Comparison of ENCODE assay signal across 8 cellular contexts in the genomic region with DNA sequence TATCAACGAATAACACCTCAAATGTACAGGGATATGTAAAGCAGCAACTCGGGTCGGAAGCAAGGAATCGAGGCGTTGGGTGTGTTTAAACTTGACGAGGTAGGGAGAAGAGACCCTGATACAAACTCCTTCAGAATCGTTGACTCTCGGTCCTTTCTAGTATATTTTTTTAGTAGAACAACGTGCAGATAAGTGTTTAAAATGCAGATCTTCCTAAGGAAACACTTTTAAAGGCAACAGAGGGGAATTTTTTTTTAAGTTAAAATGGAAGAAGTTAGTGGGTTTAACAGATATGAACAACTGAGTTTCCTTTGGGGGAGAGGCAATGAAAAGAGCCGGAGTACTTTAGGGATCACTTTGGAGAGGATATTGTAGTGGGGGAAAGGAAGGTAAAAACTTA. TPM values are rescaled to one million over a fixed set of nuclear protein-coding genes. Genes with fewer than 3 reads are reported as not detected.
DNase-seq lines count a peak whose midpoint lies in the region; ATAC-seq and TF ChIP-seq lines count a peak whose summit lies in the region.

No MANE protein-coding gene starts in this region.

- no peaks in the 10 kb centered on the region for H3K36me3 ChIP-seq in body of pancreas (replicated peaks in 1 of 2; ENCODE audit: insufficient read depth in 1 of 2, low read depth in 2 of 2)
- H3K36me3 ChIP-seq in mucosa of descending colon (ENCODE audit: low read depth): no peaks in the 10 kb centered on the region

- peak overlapping the region; percentile 38 for H3K27ac Mint-ChIP-seq in stimulated activated naive CD8-positive, alpha-beta T cell treated with anti-CD3 and anti-CD28 coated beads, Interleukin-15, Interleukin-2, amounts not matched to agents 100 ng/mL and 50 ng/mL, for 24 hours

- H3K4me1 ChIP-seq in body of pancreas (peaks cover 34% of the 10 kb centered on the region), mucosa of descending colon (ENCODE audit: low read depth) (peaks cover 23% of the 10 kb centered on the region)

- 12% methylated on average over 10 of the region's 10 CpGs for WGBS in body of pancreas, 2 donors

- TF ChIP-seq CTCF in body of pancreas (IDR thresholded peaks at IDR 0.05) (no peak), mucosa of descending colon (IDR thresholded peaks at IDR 0.05) (no peak)

- peaks cover 50% of the 10 kb centered on the region for H3K4me1 Mint-ChIP-seq in stimulated activated naive CD8-positive, alpha-beta T cell treated with anti-CD3 and anti-CD28 coated beads, Interleukin-15, Interleukin-2, amounts not matched to agents 100 ng/mL and 50 ng/mL, for 24 hours (ENCODE audit: low read depth)

- H3K27me3 Mint-ChIP-seq in stimulated activated naive CD8-positive, alpha-beta T cell treated with anti-CD3 and anti-CD28 coated beads, Interleukin-15, Interleukin-2, amounts not matched to agents 100 ng/mL and 50 ng/mL, for 24 hours: no peaks in the 10 kb centered on the region

- H3K36me3 Mint-ChIP-seq in stimulated activated naive CD8-positive, alpha-beta T cell treated with anti-CD3 and anti-CD28 coated beads, Interleukin-15, Interleukin-2, amounts not matched to agents 100 ng/mL and 50 ng/mL, for 24 hours (ENCODE audit: low read depth): peaks cover 52% of the 10 kb centered on the region

- no peaks in the 10 kb centered on the region for H3K9me3 ChIP-seq in body of pancreas
- no peaks in the 10 kb centered on the region for H3K9me3 ChIP-seq in mucosa of descending colon

- DNase-seq in stimulated activated naive CD8-positive, alpha-beta T cell treated with anti-CD3 and anti-CD28 coated beads, Interleukin-15, Interleukin-2, amounts not matched to agents 100 U/mL and 50 U/mL, for 24 hours: no peak
- DNase-seq in body of pancreas: no peak
- DNase-seq in mucosa of descending colon: no peak
- no peak for DNase-seq in NCI-H510A (lab: John Stamatoyannopoulos, UW)
- DNase-seq in stimulated activated CD4-positive, alpha-beta T cell treated with anti-CD3 and anti-CD28 coated beads, Interleukin-2, amount 100 ng/mL, for 48 hours: no peak
- DNase-seq in NK-92 (lab: John Stamatoyannopoulos, UW; ENCODE audit: unreplicated experiment): no peak

- peak overlapping the region in 3 of 4 donors; percentile 97 to 98 (median 97) for H3K27ac ChIP-seq in body of pancreas

- H3K9me3 Mint-ChIP-seq in stimulated activated naive CD8-positive, alpha-beta T cell treated with anti-CD3 and anti-CD28 coated beads, Interleukin-15, Interleukin-2, amounts not matched to agents 100 ng/mL and 50 ng/mL, for 24 hours: peaks cover 11% of the 10 kb centered on the region

- H3K27me3 ChIP-seq in body of pancreas: no peaks in the 10 kb centered on the region

- peak overlapping the region; percentile 20 to 89 for H3K4me3 ChIP-seq in body of pancreas
- H3K4me3 ChIP-seq in mucosa of descending colon: peak overlapping the region; percentile 68

- ATAC-seq in stimulated activated naive CD8-positive, alpha-beta T cell treated with anti-CD3 and anti-CD28 coated beads, Interleukin-15, Interleukin-2, amounts not matched to agents 100 U/mL and 50 U/mL, for 24 hours: no peak
- no peak for ATAC-seq in body of pancreas
- no peak for ATAC-seq in mucosa of descending colon
- no peak for ATAC-seq in HG02938 (IDR thresholded peaks at IDR 0.05; ENCODE audit: unreplicated experiment)

- intact Hi-C loops in body of pancreas (cut with DNase I) (no loop called here), mucosa of descending colon (cut with DNase I, micrococcal nuclease) (no loop called here)

- H3K4me3 Mint-ChIP-seq in stimulated activated naive CD8-positive, alpha-beta T cell treated with anti-CD3 and anti-CD28 coated beads, Interleukin-15, Interleukin-2, amounts not matched to agents 100 ng/mL and 50 ng/mL, for 24 hours: peak overlapping the region; percentile 97

- TF ChIP-seq POLR2A in body of pancreas (IDR thresholded peaks at IDR 0.05): no peak

RNA-seq across cellular contexts. Expression of gene KPNA4, which starts 1.1 kb away (rescaled TPM):
- total RNA-seq in body of pancreas: 10 to 100 TPM in 1 of 2 donors, 1 to 10 TPM in 1; 9.6 to 14.3 TPM
- total RNA-seq in mucosa of descending colon: 10 to 100 TPM; 46.2 to 91.0 (median 48.1) TPM
